ENCODE assay signal across 8 cellular contexts in genomic region chr22:42856179-42856864, GRCh38. TPM values are rescaled to one million over a fixed set of nuclear protein-coding genes. Genes with fewer than 3 reads are reported as not detected.
DNase-seq lines count a peak whose midpoint lies in the region; ATAC-seq, FAIRE-seq and TF ChIP-seq lines count a peak whose summit lies in the region.

No MANE protein-coding gene starts in this region.

- H3K4me3 ChIP-seq in K562 = peak overlapping the region; percentile 54
- peak overlapping the region; percentile 73 for H3K4me3 ChIP-seq in kidney epithelial cell (ENCODE audit: low read depth, low read length)

- no peak for TF ChIP-seq POLR2A in K562 (conservative IDR thresholded peaks at IDR 0.05)

- H3K79me2 ChIP-seq in K562 (ENCODE audit: control insufficient read depth, insufficient read depth, low read length) = peaks cover 24% of the 10 kb centered on the region

- peaks cover 17% of the 10 kb centered on the region for H3K4me1 Mint-ChIP-seq in T-helper 17 cell

- H3K4me1 ChIP-seq in K562 (replicated peaks in 1 of 2; ENCODE audit: control insufficient read depth in 2 of 2, insufficient read depth in 2 of 2, low read length in 2 of 2) = peaks cover 8 to 17% of the 10 kb centered on the region in 2 experiments; a peak in 4 of 5 replicates

- H3K36me3 ChIP-seq in K562 (ENCODE audit: control insufficient read depth, insufficient read depth, low read length) (no peaks in the 10 kb centered on the region), kidney epithelial cell (ENCODE audit: control insufficient read depth, insufficient read depth, low read length) (no peaks in the 10 kb centered on the region)

- H3K27me3 Mint-ChIP-seq in T-helper 17 cell = no peaks in the 10 kb centered on the region

- H3K27ac Mint-ChIP-seq in T-helper 17 cell = peak overlapping the region; percentile 90

- H3K9ac ChIP-seq in K562 (ENCODE audit: insufficient read depth in 1 of 2, low read depth in 2 of 2, low read length in 2 of 2) = peak overlapping the region; percentile 76 to 92

- H2AFZ ChIP-seq in K562 (ENCODE audit: low read depth, low read length) = peak overlapping the region; percentile 65

- no peaks in the 10 kb centered on the region for H3K27me3 ChIP-seq in K562 (ENCODE audit: control insufficient read depth in 2 of 2, insufficient read depth in 2 of 2, low read length in 2 of 2)
- no peaks in the 10 kb centered on the region for H3K27me3 ChIP-seq in kidney epithelial cell (ENCODE audit: control insufficient read depth, insufficient read depth, low read length)

- POLR2A ChIA-PET in K562 (lab: Yijun Ruan, JAX) = interaction anchor here (0.6 to 1.5 kb wide), 5 partner anchors 10 to 918 kb away, joined by 3 to 6 read pairs (median 4); no protein-coding TSS in a partner anchor

- WGBS in K562 (ENCODE audit: insufficient coverage, low coverage, missing lambda C conversion rate) = 0% methylated on average over 12 of the region's 44 CpGs

- peak; percentile 15 for ATAC-seq in HG03175 (IDR thresholded peaks at IDR 0.05; ENCODE audit: unreplicated experiment)
- peak; percentile 47 for ATAC-seq in T-helper 17 cell
- peak; percentile 17 for ATAC-seq in K562

- no TSS peak for BruUV-seq in K562 (replicated peaks; lab: Mats Ljungman, UMichigan)

- H3K9me3 ChIP-seq in T-helper 17 cell (ENCODE audit: control insufficient read depth, low read length, poor library complexity, severe bottlenecking) (no peaks in the 10 kb centered on the region), K562 (replicated peaks; ENCODE audit: control insufficient read depth, insufficient read depth, low read depth, low read length) (no peaks in the 10 kb centered on the region)

- no peaks in the 10 kb centered on the region for H3K36me3 Mint-ChIP-seq in T-helper 17 cell (ENCODE audit: low read depth)

- peak overlapping the region; percentile 81 for H3K27ac ChIP-seq in K562 (ENCODE audit: extremely low read depth, low read depth, low read length)

- no peak for FAIRE-seq in K562 (lab: Jason Lieb, UNC)

- no peaks in the 10 kb centered on the region for H3K9me1 ChIP-seq in K562 (ENCODE audit: control insufficient read depth, insufficient read depth, low read length)

- in situ Hi-C loops in K562 (cut with MboI) = no loop called here

- no peaks in the 10 kb centered on the region for H4K20me1 ChIP-seq in K562 (replicated peaks; ENCODE audit: control insufficient read depth, insufficient read depth, low read length)

- no peak for TF ChIP-seq EP300 in K562 (IDR thresholded peaks at IDR 0.05; ENCODE audit: low read length)

- CTCF ChIA-PET in K562 (lab: Yijun Ruan, JAX; ENCODE audit: low intra/inter-chr PET ratio) = no interaction called here

- H3K4me3 Mint-ChIP-seq in T-helper 17 cell = peak overlapping the region; percentile 93

- peak; percentile 38 for DNase-seq in NCI-H146 (lab: John Stamatoyannopoulos, UW)
- no peak for DNase-seq in NCI-H146 treated with DMSO at 0.1 percent for 48 hours (lab: John Stamatoyannopoulos, UW; ENCODE audit: unreplicated experiment)
- peak; percentile 39 to 64 (median 63) for DNase-seq in T-helper 17 cell
- peak in 2 of 4 experiments; percentile 22 to 51 for DNase-seq in K562 (ENCODE audit: extremely low read depth in 1 of 4, low spot score in 3 of 4)
- no peak for DNase-seq in kidney epithelial cell (ENCODE audit: low read depth)
- peak; percentile 58 to 63 for DNase-seq in stimulated activated CD4-positive, alpha-beta T cell treated with anti-CD3 and anti-CD28 coated beads, Interleukin-2, amount 100 ng/mL, for 24 hours
- DNase-seq in NCI-H2081 (lab: John Stamatoyannopoulos, UW) = no peak

- TF ChIP-seq CTCF in K562 (IDR thresholded peaks at IDR 0.05 in 2 of 3, conservative IDR thresholded peaks at IDR 0.05 in 1 of 3; ENCODE audit: insufficient read depth in 2 of 3, low read depth in 1 of 3, low read length in 3 of 3) (no peak), kidney epithelial cell (IDR thresholded peaks at IDR 0.05; ENCODE audit: insufficient read depth, low read length, poor library complexity, severe bottlenecking) (no peak)

- peak overlapping the region; percentile 86 for H3K4me2 ChIP-seq in K562 (ENCODE audit: insufficient read depth, low read length)

- no peak for TF ChIP-seq RAD21 in K562 (CRISPR knock-in tag; conservative IDR thresholded peaks at IDR 0.05 in 1 of 2, IDR thresholded peaks at IDR 0.05 in 1 of 2)

- intact Hi-C loops in K562 (cut with micrococcal nuclease) = no loop called here

TF ChIP-seq in K562, 482 proteins besides CTCF, POLR2A, EP300 and RAD21 (continues in another document):
- peak; percentile 42 to 59; a peak in 2 of 4 replicates for TF ChIP-seq NRF1 (conservative IDR thresholded peaks at IDR 0.05 in 1 of 2, IDR thresholded peaks at IDR 0.05 in 1 of 2)
- no peak for TF ChIP-seq NR2C2 (CRISPR knock-in tag; IDR thresholded peaks at IDR 0.05)
- TF ChIP-seq NR2C2 (tag; IDR thresholded peaks at IDR 0.05) = peak; percentile 57; the same call in 1 of the 2 replicates
- TF ChIP-seq NFRKB (IDR thresholded peaks at IDR 0.05; ENCODE audit: low read depth) = no peak
- peak; percentile 43; the same call in 1 of the 2 replicates for TF ChIP-seq NKRF (IDR thresholded peaks at IDR 0.05; ENCODE audit: borderline replicate concordance)
- TF ChIP-seq FOS (IDR thresholded peaks at IDR 0.05; ENCODE audit: extremely low read depth, insufficient read length) = no peak
- TF ChIP-seq TFAP4 (CRISPR knock-in tag; IDR thresholded peaks at IDR 0.05; ENCODE audit: borderline replicate concordance) = peak; percentile 65
- 0 out of 4 replicates have a peak, but pooled peaks of 1 of the 2 experiments have one; percentile 8 for TF ChIP-seq SIN3A (IDR thresholded peaks at IDR 0.05; ENCODE audit: borderline replicate concordance in 2 of 2, control insufficient read depth in 1 of 2, low read depth in 2 of 2, low read length in 2 of 2)
- TF ChIP-seq SAP30 (IDR thresholded peaks at IDR 0.05; ENCODE audit: borderline replicate concordance, insufficient read depth, low read depth, low read length, poor library complexity, severe bottlenecking) = peak; percentile 45
- TF ChIP-seq ILF3 (IDR thresholded peaks at IDR 0.05; ENCODE audit: borderline replicate concordance) = no peak
- peak in 1 of 2 experiments; percentile 56; a peak in 2 of 4 replicates for TF ChIP-seq HDAC1 (IDR thresholded peaks at IDR 0.05)
- TF ChIP-seq PKNOX1 (IDR thresholded peaks at IDR 0.05) = peak; percentile 19; the same call in 1 of the 2 replicates
- 0 out of 2 replicates have a peak, but pooled peaks have one; percentile 12 for TF ChIP-seq CREM (IDR thresholded peaks at IDR 0.05; ENCODE audit: low read depth)
- TF ChIP-seq PHF21A (IDR thresholded peaks at IDR 0.05; ENCODE audit: borderline replicate concordance, low read depth) = no peak
- TF ChIP-seq SNIP1 (IDR thresholded peaks at IDR 0.05; ENCODE audit: low read depth) = no peak

RNA-seq across cellular contexts. Expression of gene ARFGAP3, which starts 0.8 kb away (rescaled TPM):
- total RNA-seq in T-helper 17 cell = 10 to 100 TPM; 32.1 to 39.7 TPM
- total RNA-seq in K562 (2011; cell fraction: chromatin; rRNA removed; ENCODE audit: low replicate concordance) = 20.5 and 26.2 TPM in 2 replicates
- 15.8 and 18.3 TPM in 2 replicates for total RNA-seq in K562 (2011; cell fraction: nucleolus; rRNA removed)
- total RNA-seq in K562 (2011; cell fraction: nucleoplasm; rRNA removed) = 17.1 and 19.2 TPM in 2 replicates
- total RNA-seq in K562 (2014; rRNA removed) = 14.2 and 16.9 TPM in 2 replicates
- 23.0 and 24.9 TPM in 2 replicates for total RNA-seq in K562 (2014; rRNA removed; fragmentation: Illumina TruSeq; extraction: Trizol)
- 19.3 and 19.5 TPM in 2 replicates for total RNA-seq in K562 (2015; rRNA removed; fragmentation: Illumina TruSeq; extraction: Trizol)
- total RNA-seq in K562 (2021) = 17.1 and 18.2 TPM in 2 replicates
- polyA plus RNA-seq in K562 (2011; rRNA removed) = 26.5 and 27.6 TPM in 2 replicates
- 14.9 and 21.7 TPM in 2 replicates for polyA plus RNA-seq in K562 (2011; cell fraction: cytosol; rRNA removed)
- 14.5 and 18.6 TPM in 2 replicates for polyA plus RNA-seq in K562 (2011; cell fraction: nucleus; rRNA removed)
- 17.4 and 27.0 TPM in 2 replicates for polyA plus RNA-seq in K562 (2012)
- 18.4 and 22.0 TPM in 2 replicates for polyA plus RNA-seq in K562 (2014; fragmentation: Illumina TruSeq; extraction: Trizol)
- 10 to 100 TPM; 25.5 to 31.9 TPM for polyA plus RNA-seq in K562 (2014; fragmentation: Nextera tagmentation; extraction: Ambion mirVana)
- 20.1 and 22.7 TPM in 2 replicates for polyA plus RNA-seq in K562 (2014; rRNA removed)
- 27.1 and 29.5 TPM in 2 replicates for polyA minus RNA-seq in K562 (2011; rRNA and poly(A)+ RNA removed)
- 13.4 and 20.8 TPM in 2 replicates for polyA minus RNA-seq in K562 (2011; cell fraction: cytosol; rRNA and poly(A)+ RNA removed)
- 7.0 and 15.8 TPM in 2 replicates for polyA minus RNA-seq in K562 (2011; cell fraction: nucleus; rRNA and poly(A)+ RNA removed)
- 58.7 and 62.0 TPM in 2 replicates for total RNA-seq in kidney epithelial cell

Comparison
In these comparisons a context has a peak if more than half of its experiments do, and no peak if none do; other contexts are left out.
1. DNase-seq: peak in NCI-H146 (single experiment), T-helper 17 cell (3 of 3) and stimulated activated CD4-positive, alpha-beta T cell treated with anti-CD3 and anti-CD28 coated beads, Interleukin-2, amount 100 ng/mL, for 24 hours (2 of 2); none in NCI-H146 treated with DMSO at 0.1 percent for 48 hours (single experiment), kidney epithelial cell (single experiment) and NCI-H2081 (0 of 2).
2. Peak in every context shown above with its lines, with median percentiles within 50 percentile points of each other: ATAC-seq.